ENCODE assay signal across 44 cellular contexts in genomic region chr22:22548910-22549309, GRCh38. TPM values are rescaled to one million over a fixed set of nuclear protein-coding genes. Genes with fewer than 3 reads are reported as not detected.
"Had no signal": no experiment of that assay in that cellular context is flagged by ENCODE, and none has a peak within 500 bp of the region (broad histone marks: within the 10 kb centered on the region; RNA-seq: fewer than 3 reads in every experiment).

No MANE protein-coding gene starts in this region.

- ATAC-seq: activated naive CD4-positive, alpha-beta T cell treated with anti-CD3 and anti-CD28 coated beads, Interleukin-2, amount 50 U/mL, for 72 hours; activated naive CD8-positive, alpha-beta T cell treated with anti-CD3 and anti-CD28 coated beads, Interleukin-2, amount 50 U/mL, for 24 hours; activated T-cell treated with anti-CD3 and anti-CD28 coated beads, Interleukin-2, amount 50 U/mL, for 4 hours; activated T-cell treated with anti-CD3 and anti-CD28 coated beads, Interleukin-2, amount 50 U/mL, for 72 hours; activated T-helper 17 cell treated with anti-CD3 and anti-CD28 coated beads, Interleukin-2, amount 50 U/mL, for 72 hours; body of pancreas had no signal

- H3K4me1 ChIP-seq: adrenal gland, ascending aorta, body of pancreas had no signal

- DNase-seq: activated effector memory CD4-positive, alpha-beta T cell treated with anti-CD3 and anti-CD28 coated beads, Interleukin-2, amount 50 U/mL, for 16 hours; activated effector memory CD4-positive, alpha-beta T cell treated with Interleukin-2 at 50 U/mL for 16 hours; activated gamma-delta T cell; activated gamma-delta T cell treated with Interleukin-2 at 50 U/mL for 16 hours; activated naive CD4-positive, alpha-beta T cell; activated naive CD4-positive, alpha-beta T cell treated with anti-CD3 and anti-CD28 coated beads for 36 hours; activated naive CD4-positive, alpha-beta T cell treated with anti-CD3 and anti-CD28 coated beads, Interleukin-2, amount 10 ng/mL, durations not matched to agents 7 days and 5 days; activated naive CD4-positive, alpha-beta T cell treated with anti-CD3 and anti-CD28 coated beads, Interleukin-2, amount 50 U/mL, for 16 hours; activated naive CD4-positive, alpha-beta T cell treated with Interleukin-2 at 50 U/mL for 16 hours; activated naive CD8-positive, alpha-beta T cell treated with anti-CD3 and anti-CD28 coated beads for 36 hours; activated naive CD8-positive, alpha-beta T cell treated with anti-CD3 and anti-CD28 coated beads, Interleukin-2, amount 10 ng/mL, durations not matched to agents 7 days and 5 days; activated naive CD8-positive, alpha-beta T cell treated with anti-CD3 and anti-CD28 coated beads, Interleukin-2, amount 50 U/mL, for 24 hours; activated T-cell treated with anti-CD3 and anti-CD28 coated beads, Interleukin-2, amount 50 U/mL, for 1 hour; activated T-cell treated with anti-CD3 and anti-CD28 coated beads, Interleukin-2, amount 50 U/mL, for 24 hours; activated T-cell treated with anti-CD3 and anti-CD28 coated beads, Interleukin-2, amount 50 U/mL, for 4 hours; activated T-cell treated with anti-CD3 and anti-CD28 coated beads, Interleukin-2, amount 50 U/mL, for 48 hours; activated T-cell treated with anti-CD3 and anti-CD28 coated beads, Interleukin-2, amount 50 U/mL, for 72 hours; adrenal gland; amniotic stem cell; amygdala; anterior cingulate cortex; aorta; body of pancreas; brain microvascular endothelial cell; caudate nucleus; central memory CD4-positive, alpha-beta T cell; cerebellar nuclear complex had no signal

- H3K27ac Mint-ChIP-seq: activated naive CD4-positive, alpha-beta T cell treated with anti-CD3 and anti-CD28 coated beads for 36 hours; activated naive CD4-positive, alpha-beta T cell treated with anti-CD3 and anti-CD28 coated beads, Interleukin-2, amount 10 ng/mL, durations not matched to agents 7 days and 5 days; activated naive CD4-positive, alpha-beta T cell treated with anti-CD3 and anti-CD28 coated beads, Interleukin-2, amount 50 U/mL, for 24 hours; activated naive CD4-positive, alpha-beta T cell treated with anti-CD3 and anti-CD28 coated beads, Interleukin-2, amount 50 U/mL, for 72 hours; activated naive CD8-positive, alpha-beta T cell; activated naive CD8-positive, alpha-beta T cell treated with anti-CD3 and anti-CD28 coated beads for 36 hours; activated naive CD8-positive, alpha-beta T cell treated with anti-CD3 and anti-CD28 coated beads, Interleukin-2, amount 10 ng/mL, durations not matched to agents 7 days and 5 days; activated naive CD8-positive, alpha-beta T cell treated with anti-CD3 and anti-CD28 coated beads, Interleukin-2, amount 50 U/mL, for 24 hours; activated T-cell treated with anti-CD3 and anti-CD28 coated beads, Interleukin-2, amount 50 U/mL, for 24 hours; activated T-cell treated with anti-CD3 and anti-CD28 coated beads, Interleukin-2, amount 50 U/mL, for 72 hours; activated T-helper 1 cell treated with anti-CD3 and anti-CD28 coated beads, Interleukin-12 subunit alpha, Interleukin-12 subunit beta, Interleukin-2, Interleukin-4 antibody, amounts not matched to agents 30 ng/mL and 10 ng/mL and 1 ng/mL, durations not matched to agents 14 hours and 24 hours and 36 hours; activated T-helper 17 cell treated with anti-CD3 and anti-CD28 coated beads, Interleukin-2, amount 50 U/mL, for 72 hours; activated T-helper 2 cell treated with anti-CD3 and anti-CD28 coated beads, Interferon-gamma antibody, Interleukin-2, Interleukin-4, amounts not matched to agents 10 μg/mL and 5 μg/mL and 100 μg/mL, durations not matched to agents 14 hours and 24 hours and 36 hours; brain had no signal

- H3K4me3 Mint-ChIP-seq: activated naive CD4-positive, alpha-beta T cell treated with anti-CD3 and anti-CD28 coated beads for 36 hours; activated naive CD4-positive, alpha-beta T cell treated with anti-CD3 and anti-CD28 coated beads, Interleukin-2, amount 10 ng/mL, durations not matched to agents 7 days and 5 days; activated naive CD4-positive, alpha-beta T cell treated with anti-CD3 and anti-CD28 coated beads, Interleukin-2, amount 50 U/mL, for 24 hours; activated naive CD8-positive, alpha-beta T cell; activated naive CD8-positive, alpha-beta T cell treated with anti-CD3 and anti-CD28 coated beads for 36 hours; activated naive CD8-positive, alpha-beta T cell treated with anti-CD3 and anti-CD28 coated beads, Interleukin-2, amount 10 ng/mL, durations not matched to agents 7 days and 5 days; activated naive CD8-positive, alpha-beta T cell treated with anti-CD3 and anti-CD28 coated beads, Interleukin-2, amount 50 U/mL, for 24 hours; activated T-cell treated with anti-CD3 and anti-CD28 coated beads, Interleukin-2, amount 50 U/mL, for 24 hours; activated T-cell treated with anti-CD3 and anti-CD28 coated beads, Interleukin-2, amount 50 U/mL, for 4 hours; activated T-cell treated with anti-CD3 and anti-CD28 coated beads, Interleukin-2, amount 50 U/mL, for 72 hours; activated T-helper 1 cell treated with anti-CD3 and anti-CD28 coated beads, Interleukin-12 subunit alpha, Interleukin-12 subunit beta, Interleukin-2, Interleukin-4 antibody, amounts not matched to agents 30 ng/mL and 10 ng/mL and 1 ng/mL, durations not matched to agents 14 hours and 24 hours and 36 hours; activated T-helper 17 cell treated with anti-CD3 and anti-CD28 coated beads, Interleukin-2, amount 50 U/mL, for 72 hours; brain; central memory CD8-positive, alpha-beta T cell had no signal

- H3K9me3 ChIP-seq: adrenal gland, ascending aorta, body of pancreas, breast epithelium had no signal

- H3K36me3 Mint-ChIP-seq: activated naive CD4-positive, alpha-beta T cell treated with anti-CD3 and anti-CD28 coated beads, Interleukin-2, amount 10 ng/mL, durations not matched to agents 7 days and 5 days; activated naive CD4-positive, alpha-beta T cell treated with anti-CD3 and anti-CD28 coated beads, Interleukin-2, amount 50 U/mL, for 24 hours; activated naive CD4-positive, alpha-beta T cell treated with anti-CD3 and anti-CD28 coated beads, Interleukin-2, amount 50 U/mL, for 72 hours; activated naive CD8-positive, alpha-beta T cell; activated naive CD8-positive, alpha-beta T cell treated with anti-CD3 and anti-CD28 coated beads for 36 hours; activated naive CD8-positive, alpha-beta T cell treated with anti-CD3 and anti-CD28 coated beads, Interleukin-2, amount 10 ng/mL, durations not matched to agents 7 days and 5 days; brain had no signal

- H3K27me3 Mint-ChIP-seq: activated naive CD4-positive, alpha-beta T cell treated with anti-CD3 and anti-CD28 coated beads, Interleukin-2, amount 50 U/mL, for 24 hours; activated naive CD8-positive, alpha-beta T cell; activated naive CD8-positive, alpha-beta T cell treated with anti-CD3 and anti-CD28 coated beads for 36 hours; activated naive CD8-positive, alpha-beta T cell treated with anti-CD3 and anti-CD28 coated beads, Interleukin-2, amount 50 U/mL, for 24 hours; activated T-cell treated with anti-CD3 and anti-CD28 coated beads, Interleukin-2, amount 50 U/mL, for 24 hours had no signal

- H3K9me3 Mint-ChIP-seq: activated naive CD4-positive, alpha-beta T cell treated with anti-CD3 and anti-CD28 coated beads for 36 hours; activated naive CD4-positive, alpha-beta T cell treated with anti-CD3 and anti-CD28 coated beads, Interleukin-2, amount 10 ng/mL, durations not matched to agents 7 days and 5 days; activated naive CD4-positive, alpha-beta T cell treated with anti-CD3 and anti-CD28 coated beads, Interleukin-2, amount 50 U/mL, for 24 hours; activated naive CD4-positive, alpha-beta T cell treated with anti-CD3 and anti-CD28 coated beads, Interleukin-2, amount 50 U/mL, for 72 hours; activated naive CD8-positive, alpha-beta T cell treated with anti-CD3 and anti-CD28 coated beads for 36 hours; activated naive CD8-positive, alpha-beta T cell treated with anti-CD3 and anti-CD28 coated beads, Interleukin-2, amount 10 ng/mL, durations not matched to agents 7 days and 5 days; activated naive CD8-positive, alpha-beta T cell treated with anti-CD3 and anti-CD28 coated beads, Interleukin-2, amount 50 U/mL, for 24 hours; activated T-cell treated with anti-CD3 and anti-CD28 coated beads, Interleukin-2, amount 50 U/mL, for 24 hours; activated T-cell treated with anti-CD3 and anti-CD28 coated beads, Interleukin-2, amount 50 U/mL, for 4 hours; activated T-cell treated with anti-CD3 and anti-CD28 coated beads, Interleukin-2, amount 50 U/mL, for 72 hours; activated T-helper 1 cell treated with anti-CD3 and anti-CD28 coated beads, Interleukin-12 subunit alpha, Interleukin-12 subunit beta, Interleukin-2, Interleukin-4 antibody, amounts not matched to agents 30 ng/mL and 10 ng/mL and 1 ng/mL, durations not matched to agents 14 hours and 24 hours and 36 hours; activated T-helper 17 cell treated with anti-CD3 and anti-CD28 coated beads, Interleukin-2, amount 50 U/mL, for 72 hours; activated T-helper 2 cell treated with anti-CD3 and anti-CD28 coated beads, Interferon-gamma antibody, Interleukin-2, Interleukin-4, amounts not matched to agents 10 μg/mL and 5 μg/mL and 100 μg/mL, durations not matched to agents 14 hours and 24 hours and 36 hours; central memory CD8-positive, alpha-beta T cell had no signal

- H3K4me1 Mint-ChIP-seq: activated naive CD4-positive, alpha-beta T cell treated with anti-CD3 and anti-CD28 coated beads, Interleukin-2, amount 10 ng/mL, durations not matched to agents 7 days and 5 days; activated naive CD4-positive, alpha-beta T cell treated with anti-CD3 and anti-CD28 coated beads, Interleukin-2, amount 50 U/mL, for 24 hours; activated naive CD8-positive, alpha-beta T cell treated with anti-CD3 and anti-CD28 coated beads, Interleukin-2, amount 10 ng/mL, durations not matched to agents 7 days and 5 days; activated naive CD8-positive, alpha-beta T cell treated with anti-CD3 and anti-CD28 coated beads, Interleukin-2, amount 50 U/mL, for 24 hours; activated T-helper 17 cell treated with anti-CD3 and anti-CD28 coated beads, Interleukin-2, amount 50 U/mL, for 72 hours; brain; central memory CD8-positive, alpha-beta T cell had no signal

- FAIRE-seq: astrocyte had no signal

- H3K36me3 ChIP-seq: adrenal gland, ascending aorta, brain microvascular endothelial cell, breast epithelium, cardiac muscle cell had no signal

- H3K27me3 ChIP-seq: adrenal gland, ascending aorta, body of pancreas, breast epithelium, cardiac muscle cell had no signal

- H3K4me3 ChIP-seq: adrenal gland, ascending aorta, body of pancreas, breast epithelium, cardiac muscle cell had no signal

- H3K27ac ChIP-seq: adrenal gland, ascending aorta, body of pancreas, brain microvascular endothelial cell, breast epithelium, cardiac muscle cell had no signal

RNA-seq across cellular contexts. Expression of gene PRAME, which starts 10.2 kb away (rescaled TPM):
- total RNA-seq: activated naive CD4-positive, alpha-beta T cell treated with anti-CD3 and anti-CD28 coated beads for 36 hours; activated naive CD8-positive, alpha-beta T cell treated with anti-CD3 and anti-CD28 coated beads for 36 hours; activated naive CD8-positive, alpha-beta T cell treated with anti-CD3 and anti-CD28 coated beads, Interleukin-2, amount 10 ng/mL, durations not matched to agents 7 days and 5 days; activated T-helper 1 cell treated with anti-CD3 and anti-CD28 coated beads, Interleukin-12 subunit alpha, Interleukin-12 subunit beta, Interleukin-2, Interleukin-4 antibody, amounts not matched to agents 30 ng/mL and 10 ng/mL and 1 ng/mL, durations not matched to agents 14 hours and 24 hours and 36 hours; activated T-helper 17 cell treated with anti-CD3 and anti-CD28 coated beads, Interleukin-2, amount 50 U/mL, for 72 hours; activated T-helper 2 cell treated with anti-CD3 and anti-CD28 coated beads, Interferon-gamma antibody, Interleukin-2, Interleukin-4, amounts not matched to agents 10 μg/mL and 5 μg/mL and 100 μg/mL, durations not matched to agents 14 hours and 24 hours and 36 hours; aorta; ascending aorta; astrocyte; body of pancreas; bronchial epithelial cell; cardiac muscle cell; cerebellum; chondrocyte had no signal
- polyA plus RNA-seq: aorta, cardiac muscle cell had no signal

RNA-seq across cellular contexts. Expression of gene ZNF280A, which starts 28.8 kb away (rescaled TPM):
- total RNA-seq: activated naive CD4-positive, alpha-beta T cell treated with anti-CD3 and anti-CD28 coated beads for 36 hours; activated naive CD4-positive, alpha-beta T cell treated with anti-CD3 and anti-CD28 coated beads, Interleukin-2, amount 50 U/mL, for 72 hours; activated naive CD8-positive, alpha-beta T cell treated with anti-CD3 and anti-CD28 coated beads for 36 hours; activated naive CD8-positive, alpha-beta T cell treated with anti-CD3 and anti-CD28 coated beads, Interleukin-2, amount 10 ng/mL, durations not matched to agents 7 days and 5 days; activated T-cell treated with anti-CD3 and anti-CD28 coated beads, Interleukin-2, amount 50 U/mL, for 4 hours; activated T-cell treated with anti-CD3 and anti-CD28 coated beads, Interleukin-2, amount 50 U/mL, for 72 hours; activated T-helper 1 cell treated with anti-CD3 and anti-CD28 coated beads, Interleukin-12 subunit alpha, Interleukin-12 subunit beta, Interleukin-2, Interleukin-4 antibody, amounts not matched to agents 30 ng/mL and 10 ng/mL and 1 ng/mL, durations not matched to agents 14 hours and 24 hours and 36 hours; activated T-helper 17 cell treated with anti-CD3 and anti-CD28 coated beads, Interleukin-2, amount 50 U/mL, for 72 hours; activated T-helper 2 cell treated with anti-CD3 and anti-CD28 coated beads, Interferon-gamma antibody, Interleukin-2, Interleukin-4, amounts not matched to agents 10 μg/mL and 5 μg/mL and 100 μg/mL, durations not matched to agents 14 hours and 24 hours and 36 hours; aorta; ascending aorta; body of pancreas; breast epithelium; bronchial epithelial cell; cardiac muscle cell; cardiac septum; cerebellum; chondrocyte had no signal
- polyA plus RNA-seq: adipose tissue, aorta, cardiac muscle cell had no signal

RNA-seq across cellular contexts. Expression of gene ZNF280B, which starts 40.4 kb away (rescaled TPM):
- total RNA-seq: ascending aorta had no signal
- polyA plus RNA-seq: aorta had no signal
